1 cellular context compared by ENCODE assay signal in the genomic region with DNA sequence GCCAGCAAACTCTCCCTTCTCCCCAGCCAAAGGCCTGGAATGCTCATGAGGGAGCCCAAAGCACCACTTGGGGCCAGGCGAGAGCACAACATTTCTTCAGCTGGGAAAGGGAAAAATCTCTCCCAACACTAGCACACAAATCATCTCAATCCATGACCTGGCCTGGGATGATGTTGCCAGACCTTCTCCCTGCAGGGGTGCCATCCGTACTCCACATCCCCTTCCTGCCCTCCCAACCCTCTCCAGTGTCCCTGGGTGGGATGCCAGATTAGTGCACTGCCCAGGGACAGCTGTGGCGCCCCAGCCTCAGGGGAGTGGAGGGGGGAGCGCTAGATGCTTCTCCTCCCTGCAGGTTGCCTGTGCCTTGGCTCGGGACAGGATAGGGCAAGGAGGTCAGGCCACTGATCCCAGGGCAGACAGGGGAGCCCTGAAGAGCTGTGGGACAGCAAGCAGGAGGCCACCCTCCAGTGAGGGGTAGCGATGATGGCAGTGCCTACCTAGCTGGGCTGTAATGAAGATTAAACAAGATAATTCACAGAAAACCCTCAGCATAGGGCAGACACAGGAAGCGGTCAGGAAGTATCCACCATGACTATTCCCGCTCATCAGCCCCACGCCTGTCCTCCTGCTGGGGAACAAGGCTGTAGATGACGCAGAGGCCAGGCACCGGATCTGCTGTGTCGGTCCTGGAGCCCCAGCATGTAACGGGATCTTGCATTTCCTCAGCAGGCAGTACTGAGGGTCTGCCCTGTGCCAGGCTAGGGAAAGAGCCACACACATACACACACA.
TF ChIP-seq lines count a peak whose summit lies in the region.

No MANE protein-coding gene starts in this region.

TF ChIP-seq in IMR-90, 13 proteins besides CTCF, POLR2A, EP300 and RAD21 (continued from another document):
- TF ChIP-seq, protein P1, sequence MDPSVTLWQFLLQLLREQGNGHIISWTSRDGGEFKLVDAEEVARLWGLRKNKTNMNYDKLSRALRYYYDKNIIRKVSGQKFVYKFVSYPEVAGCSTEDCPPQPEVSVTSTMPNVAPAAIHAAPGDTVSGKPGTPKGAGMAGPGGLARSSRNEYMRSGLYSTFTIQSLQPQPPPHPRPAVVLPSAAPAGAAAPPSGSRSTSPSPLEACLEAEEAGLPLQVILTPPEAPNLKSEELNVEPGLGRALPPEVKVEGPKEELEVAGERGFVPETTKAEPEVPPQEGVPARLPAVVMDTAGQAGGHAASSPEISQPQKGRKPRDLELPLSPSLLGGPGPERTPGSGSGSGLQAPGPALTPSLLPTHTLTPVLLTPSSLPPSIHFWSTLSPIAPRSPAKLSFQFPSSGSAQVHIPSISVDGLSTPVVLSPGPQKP (IDR thresholded peaks at IDR 0.05; ENCODE audit: borderline replicate concordance, low read depth, low read length), result no peak
- TF ChIP-seq BHLHE40 (IDR thresholded peaks at IDR 0.05; ENCODE audit: low read depth, low read length) (no peak), CEBPB (IDR thresholded peaks at IDR 0.05; ENCODE audit: low read depth, low read length) (no peak), FOS (IDR thresholded peaks at IDR 0.05; ENCODE audit: low read depth, low read length) (no peak)
- TF ChIP-seq, protein P2, sequence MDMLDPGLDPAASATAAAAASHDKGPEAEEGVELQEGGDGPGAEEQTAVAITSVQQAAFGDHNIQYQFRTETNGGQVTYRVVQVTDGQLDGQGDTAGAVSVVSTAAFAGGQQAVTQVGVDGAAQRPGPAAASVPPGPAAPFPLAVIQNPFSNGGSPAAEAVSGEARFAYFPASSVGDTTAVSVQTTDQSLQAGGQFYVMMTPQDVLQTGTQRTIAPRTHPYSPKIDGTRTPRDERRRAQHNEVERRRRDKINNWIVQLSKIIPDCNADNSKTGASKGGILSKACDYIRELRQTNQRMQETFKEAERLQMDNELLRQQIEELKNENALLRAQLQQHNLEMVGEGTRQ (IDR thresholded peaks at IDR 0.05; ENCODE audit: low read depth, low read length), result no peak
